ENCODE assay signal across 1 cellular context in genomic region chr2:211331736-211332135, GRCh38.
TF ChIP-seq lines count a peak whose summit lies in the region.

No MANE protein-coding gene starts in this region.

TF ChIP-seq in HepG2, 621 proteins besides CTCF, POLR2A, EP300 and RAD21:
- TF ChIP-seq GPN1 (CRISPR knock-in tag; IDR thresholded peaks at IDR 0.05; ENCODE audit: borderline replicate concordance) (no peak), PRMT3 (CRISPR knock-in tag; IDR thresholded peaks at IDR 0.05; ENCODE audit: borderline replicate concordance, low read depth) (no peak), MBNL3 (CRISPR knock-in tag; conservative IDR thresholded peaks at IDR 0.05) (no peak)
- TF ChIP-seq, protein P1, sequence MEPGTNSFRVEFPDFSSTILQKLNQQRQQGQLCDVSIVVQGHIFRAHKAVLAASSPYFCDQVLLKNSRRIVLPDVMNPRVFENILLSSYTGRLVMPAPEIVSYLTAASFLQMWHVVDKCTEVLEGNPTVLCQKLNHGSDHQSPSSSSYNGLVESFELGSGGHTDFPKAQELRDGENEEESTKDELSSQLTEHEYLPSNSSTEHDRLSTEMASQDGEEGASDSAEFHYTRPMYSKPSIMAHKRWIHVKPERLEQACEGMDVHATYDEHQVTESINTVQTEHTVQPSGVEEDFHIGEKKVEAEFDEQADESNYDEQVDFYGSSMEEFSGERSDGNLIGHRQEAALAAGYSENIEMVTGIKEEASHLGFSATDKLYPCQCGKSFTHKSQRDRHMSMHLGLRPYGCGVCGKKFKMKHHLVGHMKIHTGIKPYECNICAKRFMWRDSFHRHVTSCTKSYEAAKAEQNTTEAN (CRISPR knock-in tag; conservative IDR thresholded peaks at IDR 0.05): no peak
